ENCODE assay signal across 11 cellular contexts in genomic region chr1:99648107-99648506, GRCh38. TPM values are rescaled to one million over a fixed set of nuclear protein-coding genes. Genes with fewer than 3 reads are reported as not detected.
DNase-seq lines count a peak whose midpoint lies in the region; ATAC-seq and TF ChIP-seq lines count a peak whose summit lies in the region.
"Had no signal": no experiment of that assay in that cellular context is flagged by ENCODE, and none has a peak within 500 bp of the region (broad histone marks: within the 10 kb centered on the region; RNA-seq: fewer than 3 reads in every experiment).

No MANE protein-coding gene starts in this region.

- H3K4me3 ChIP-seq in prostate gland = peak overlapping the region; percentile 33 to 39

- H3K36me3 ChIP-seq in prostate gland = no peaks in the 10 kb centered on the region

- intact Hi-C loops in cardiac septum (cut with DNase I) = loop anchor here (5.0 to 10.0 kb wide), 2 partner anchors 101 to 203 kb away; no protein-coding TSS in a partner anchor
- intact Hi-C loops in prostate gland (cut with DNase I) = no loop called here
- intact Hi-C loops in posterior vena cava (cut with DNase I) = no loop called here

- WGBS in prostate gland = 35% methylated on average over 4 of the region's 4 CpGs

- no peaks in the 10 kb centered on the region for H3K27me3 ChIP-seq in prostate gland (replicated peaks; ENCODE audit: insufficient read depth)

- no peaks in the 10 kb centered on the region for H3K9me3 ChIP-seq in prostate gland

- no peak for TF ChIP-seq POLR2A in prostate gland (IDR thresholded peaks at IDR 0.05)

- peak overlapping the region; percentile 73 to 82 for H3K27ac ChIP-seq in prostate gland

- peak in 3 of 4 experiments; percentile 34 to 50 (median 39) for TF ChIP-seq CTCF in prostate gland (IDR thresholded peaks at IDR 0.05)

- DNase-seq in G401 (ENCODE audit: low spot score) = peak; percentile 33
- DNase-seq in SK-MEL-5 (ENCODE audit: low read depth, low spot score) = peak; percentile 57
- DNase-seq in cardiac septum (ENCODE audit: low spot score) = peak; percentile 78
- DNase-seq in prostate gland (ENCODE audit: low spot score) = peak; percentile 60
- no peak for DNase-seq in posterior vena cava (ENCODE audit: low spot score)
- no peak for DNase-seq in NK-92 (lab: John Stamatoyannopoulos, UW; ENCODE audit: unreplicated experiment)
- DNase-seq: activated CD4-positive, alpha-beta T cell treated with anti-CD3 and anti-CD28 coated beads, Interleukin-2, amount 50 U/mL, for 4 hours; effector CD4-positive, alpha-beta T cell; retina had no signal

- H3K4me1 ChIP-seq in prostate gland (replicated peaks) = no peaks in the 10 kb centered on the region

- no peak for ATAC-seq in HG03521 (IDR thresholded peaks at IDR 0.05; ENCODE audit: unreplicated experiment)
- ATAC-seq in HG03439 (IDR thresholded peaks at IDR 0.05; ENCODE audit: unreplicated experiment) = no peak

- in situ Hi-C loops in G401 (cut with HindIII; ENCODE audit: low sequenced_read_pairs) (no loop called here), SK-MEL-5 (cut with HindIII; ENCODE audit: low pct_unique_long_range_greater_than_20kb, low sequenced_read_pairs) (no loop called here)

RNA-seq across cellular contexts. Expression of gene PALMD, which starts 2.2 kb away (rescaled TPM):
- 43.5 and 56.9 TPM in 2 replicates for total RNA-seq in G401 (2014; rRNA removed; shearing (Covaris generic))
- 0.11 and 0.40 TPM in 2 replicates for total RNA-seq in SK-MEL-5 (2014; rRNA removed; shearing (Covaris generic))
- polyA plus RNA-seq in SK-MEL-5 (2015; cell fraction: cytosol; rRNA removed) = 0.25 and 0.30 TPM in 2 replicates
- 0.33 and 0.38 TPM in 2 replicates for polyA plus RNA-seq in SK-MEL-5 (2015; cell fraction: nucleus; rRNA removed)
- 67.0 TPM for total RNA-seq in cardiac septum
- total RNA-seq in prostate gland = 10 to 100 TPM; 17.8 to 18.2 TPM
- total RNA-seq in posterior vena cava = 10 to 100 TPM; 22.6 to 31.0 TPM

Comparison
In these comparisons a context has a peak if more than half of its experiments do, and no peak if none do; other contexts are left out.
1. DNase-seq: peak in G401 (single experiment), SK-MEL-5 (single experiment), cardiac septum (single experiment) and prostate gland (single experiment); none in posterior vena cava (single experiment) and NK-92 (single experiment).
2. RNA of gene PALMD, which starts 2.2 kb away (total RNA-seq): 67.0 TPM in cardiac septum (single experiment), 43.5 to 56.9 TPM in G401, 22.6 to 31.0 TPM in posterior vena cava and 17.8 to 18.2 TPM in prostate gland; 0.11 to 0.40 TPM in SK-MEL-5; every median in the first group is over 10 times any median in the second.